ENCODE assay signal across 12 cellular contexts in the genomic region with DNA sequence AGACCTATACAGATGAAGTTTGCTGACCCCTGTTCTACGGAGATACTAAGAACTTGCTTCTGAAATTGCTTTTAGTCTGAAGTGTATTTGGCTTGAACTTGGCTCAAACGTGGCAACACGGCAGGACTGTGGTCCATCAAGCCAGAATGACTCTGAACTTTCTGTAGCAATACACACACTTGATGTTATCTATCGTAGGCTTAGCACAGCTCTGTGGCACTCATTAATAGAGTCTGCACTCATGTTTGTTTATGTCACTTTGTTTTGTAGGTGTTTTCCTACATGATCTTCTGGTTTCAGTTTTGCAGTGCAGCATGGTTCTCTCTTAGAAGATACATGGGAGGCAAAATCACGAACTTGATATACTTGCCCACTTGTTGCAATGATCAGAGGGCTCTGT.
DNase-seq lines count a peak whose midpoint lies in the region; ATAC-seq, FAIRE-seq and TF ChIP-seq lines count a peak whose summit lies in the region.
"Had no signal": no experiment of that assay in that cellular context is flagged by ENCODE, and none has a peak within 500 bp of the region (broad histone marks: within the 10 kb centered on the region; RNA-seq: fewer than 3 reads in every experiment).

No MANE protein-coding gene starts in this region.

- H3K4me2 ChIP-seq in A549 (peak overlapping the region; percentile 32; the same call in 2 of the 3 replicates), mammary epithelial cell (ENCODE audit: insufficient read depth, low read depth, low read length) (peak overlapping the region; percentile 66)

- H3K4me1 ChIP-seq in A549 (peaks cover 7% of the 10 kb centered on the region), mammary epithelial cell (ENCODE audit: insufficient read depth, low read length) (peaks cover 24% of the 10 kb centered on the region)
- no peaks in the 10 kb centered on the region for H3K4me1 ChIP-seq in CD8-positive, alpha-beta memory T cell (ENCODE audit: insufficient read depth, low read length)

- in situ Hi-C loops in mammary epithelial cell (cut with MboI; ENCODE audit: low sequenced_read_pairs in 2 of 2): no loop called here

- CTCF ChIA-PET in A549 (lab: Yijun Ruan, JAX): no interaction called here
- CTCF ChIA-PET in mammary epithelial cell (lab: Charles Lee; ENCODE audit: low non-redundant PET): no interaction called here
- CTCF ChIA-PET in CD8-positive, alpha-beta memory T cell (lab: Charles Lee): no interaction called here

- TF ChIP-seq EP300 in A549 (IDR thresholded peaks at IDR 0.05): no peak

- no peaks in the 10 kb centered on the region for H3K36me3 ChIP-seq in mammary epithelial cell (ENCODE audit: insufficient read depth, low read length)
- no peaks in the 10 kb centered on the region for H3K36me3 ChIP-seq in CD8-positive, alpha-beta memory T cell (ENCODE audit: insufficient read depth, low read length)

- H3K27me3 Mint-ChIP-seq in mesothelial cell of epicardium (ENCODE audit: low read depth): no peaks in the 10 kb centered on the region
- H3K27me3 Mint-ChIP-seq in CD8-positive, alpha-beta memory T cell: peaks cover 0 to 3% of the 10 kb centered on the region in 2 donors
- H3K27me3 Mint-ChIP-seq: activated naive CD8-positive, alpha-beta T cell treated with anti-CD3 and anti-CD28 coated beads for 36 hours had no signal

- intact Hi-C loops in mammary epithelial cell (cut with micrococcal nuclease): loop anchor here (2.0 kb wide), 1 partner anchor 45 kb away; no protein-coding TSS in a partner anchor

- peak in 1 of 2 experiments; percentile 28; a peak in 1 of 6 replicates for ATAC-seq in A549
- no peak for ATAC-seq in HG03097 (IDR thresholded peaks at IDR 0.05; ENCODE audit: low FRiP score, unreplicated experiment)
- ATAC-seq: activated CD4-positive, CD25-positive, alpha-beta regulatory T cell treated with anti-CD3 and anti-CD28 coated beads, Interleukin-2, amount 50 U/mL, for 24 hours had no signal

- H3K9ac ChIP-seq in mammary epithelial cell (ENCODE audit: insufficient read depth, low read length): no peak overlapping the region

- no peaks in the 10 kb centered on the region for H3K27me3 ChIP-seq in mammary epithelial cell (ENCODE audit: insufficient read depth, low read length)
- no peaks in the 10 kb centered on the region for H3K27me3 ChIP-seq in CD8-positive, alpha-beta memory T cell (ENCODE audit: insufficient read depth, low read length, poor library complexity, severe bottlenecking)

- no peak for TF ChIP-seq POLR2A in A549 (IDR thresholded peaks at IDR 0.05; ENCODE audit: low read length)

- no peak for TF ChIP-seq RAD21 in A549 (conservative IDR thresholded peaks at IDR 0.05 in 1 of 2, IDR thresholded peaks at IDR 0.05 in 1 of 2)

- peaks cover 25% of the 10 kb centered on the region for H3K4me1 Mint-ChIP-seq in mesothelial cell of epicardium
- peaks cover 0 to 7% (median 6%) of the 10 kb centered on the region in 3 donors for H3K4me1 Mint-ChIP-seq in CD8-positive, alpha-beta memory T cell

- H2AFZ ChIP-seq in mammary epithelial cell (ENCODE audit: low read depth, low read length): peak overlapping the region; percentile 72

- peaks cover 24% of the 10 kb centered on the region for H3K9me3 Mint-ChIP-seq in mesothelial cell of epicardium
- peaks cover 0 to 4% (median 2%) of the 10 kb centered on the region in 5 donors for H3K9me3 Mint-ChIP-seq in CD8-positive, alpha-beta memory T cell

- H4K20me1 ChIP-seq in mammary epithelial cell (ENCODE audit: insufficient read depth, low read length): no peaks in the 10 kb centered on the region

- H3K36me3 Mint-ChIP-seq in mesothelial cell of epicardium: peaks cover 37% of the 10 kb centered on the region
- peaks cover 9 to 19% (median 19%) of the 10 kb centered on the region in 3 donors for H3K36me3 Mint-ChIP-seq in CD8-positive, alpha-beta memory T cell

- no peaks in the 10 kb centered on the region for H3K79me2 ChIP-seq in mammary epithelial cell (ENCODE audit: insufficient read depth, low read length)

- H3K9me3 ChIP-seq in A549: no peaks in the 10 kb centered on the region
- no peaks in the 10 kb centered on the region for H3K9me3 ChIP-seq in mammary epithelial cell (replicated peaks; ENCODE audit: insufficient read depth, low read length)
- no peaks in the 10 kb centered on the region for H3K9me3 ChIP-seq in CD8-positive, alpha-beta memory T cell (ENCODE audit: low read length)

- no peak overlapping the region for H3K27ac ChIP-seq in A549
- peak overlapping the region; percentile 43 for H3K27ac ChIP-seq in mammary epithelial cell (ENCODE audit: insufficient read depth, low read depth, low read length)
- no peak overlapping the region for H3K27ac ChIP-seq in CD8-positive, alpha-beta memory T cell (ENCODE audit: low read depth, low read length)

- peak overlapping the region; percentile 87 for H3K27ac Mint-ChIP-seq in mesothelial cell of epicardium
- H3K27ac Mint-ChIP-seq in CD8-positive, alpha-beta memory T cell: no peak overlapping the region
- H3K27ac Mint-ChIP-seq: activated naive CD8-positive, alpha-beta T cell treated with anti-CD3 and anti-CD28 coated beads for 36 hours had no signal

- no peak overlapping the region for H3K4me3 Mint-ChIP-seq in mesothelial cell of epicardium
- no peak overlapping the region for H3K4me3 Mint-ChIP-seq in CD8-positive, alpha-beta memory T cell
- H3K4me3 Mint-ChIP-seq: activated naive CD8-positive, alpha-beta T cell treated with anti-CD3 and anti-CD28 coated beads for 36 hours had no signal

- POLR2A ChIA-PET in A549 (lab: Yijun Ruan, JAX): no interaction called here
- POLR2A ChIA-PET in CD8-positive, alpha-beta memory T cell (lab: Charles Lee): no interaction called here

- DNase-seq in A549 (ENCODE audit: low read depth in 1 of 2, low spot score in 1 of 2) (no peak), NCI-H460 (ENCODE audit: extremely low read depth, low read depth) (peak; percentile 13), mammary epithelial cell (peak; percentile 10), mesothelial cell of epicardium (ENCODE audit: low spot score in 2 of 2, unreplicated experiment in 2 of 2) (no peak), NCI-H1092 treated with DMSO at 0.1 percent for 48 hours (lab: John Stamatoyannopoulos, UW) (no peak)
- no peak for DNase-seq in CD8-positive, alpha-beta memory T cell
- no peak for DNase-seq in activated naive CD4-positive, alpha-beta T cell treated with anti-CD3 and anti-CD28 coated beads, Interleukin-2, amount 50 U/mL, for 16 hours
- DNase-seq: activated naive CD8-positive, alpha-beta T cell treated with anti-CD3 and anti-CD28 coated beads for 36 hours; cortex of kidney; NCI-H2171 had no signal

- dilution Hi-C loops in mammary epithelial cell (cut with HindIII; ENCODE audit: low sequenced_read_pairs): no loop called here

- no TSS peak for BruUV-seq in mammary epithelial cell (replicated peaks; lab: Mats Ljungman, UMichigan)

- 51% methylated on average over 5 of the region's 5 CpGs for WGBS in A549 (ENCODE audit: missing lambda C conversion rate)
- WGBS in mammary epithelial cell (ENCODE audit: low coverage, missing lambda C conversion rate): 39% methylated on average over 5 of the region's 5 CpGs

- no peak overlapping the region for H3K4me3 ChIP-seq in A549
- no peak overlapping the region for H3K4me3 ChIP-seq in mammary epithelial cell (replicated peaks in 1 of 3; ENCODE audit: insufficient read depth in 1 of 3, low read depth in 2 of 3, low read length in 3 of 3)
- no peak overlapping the region for H3K4me3 ChIP-seq in CD8-positive, alpha-beta memory T cell (ENCODE audit: low read length)

- TF ChIP-seq CTCF in A549 (IDR thresholded peaks at IDR 0.05) (no peak), mammary epithelial cell (conservative IDR thresholded peaks at IDR 0.05 in 1 of 2, IDR thresholded peaks at IDR 0.05 in 1 of 2; ENCODE audit: extremely low read depth in 1 of 2, insufficient read depth in 1 of 2, low read depth in 1 of 2, low read length in 2 of 2) (no peak), mesothelial cell of epicardium (IDR thresholded peaks at IDR 0.05; ENCODE audit: unreplicated experiment) (no peak)

- FAIRE-seq in A549 (lab: Jason Lieb, UNC): no peak

TF ChIP-seq in A549, 52 proteins besides CTCF, POLR2A, EP300 and RAD21:
- TF ChIP-seq TP53 (CRISPR knock-in tag; IDR thresholded peaks at IDR 0.05) (no peak), RARB (CRISPR knock-in tag; IDR thresholded peaks at IDR 0.05) (no peak), MYC (IDR thresholded peaks at IDR 0.05; ENCODE audit: borderline replicate concordance, low read length) (no peak)

Comparison
In these comparisons a context has a peak if more than half of its experiments do, and no peak if none do; other contexts are left out.
1. DNase-seq: peak in NCI-H460 (single experiment) and mammary epithelial cell (single experiment); none in A549 (0 of 2), mesothelial cell of epicardium (0 of 2), CD8-positive, alpha-beta memory T cell (0 of 5), NCI-H1092 treated with DMSO at 0.1 percent for 48 hours (single experiment) and activated naive CD4-positive, alpha-beta T cell treated with anti-CD3 and anti-CD28 coated beads, Interleukin-2, amount 50 U/mL, for 16 hours (single experiment).